Comparison of ENCODE assay signal across 1 cellular context in genomic region chr15:84872009-84872900, GRCh38.
TF ChIP-seq lines count a peak whose summit lies in the region.

No MANE protein-coding gene starts in this region.

TF ChIP-seq in WTC11, 78 proteins besides CTCF, POLR2A, EP300 and RAD21 (continued from another document):
- TF ChIP-seq, protein P1, sequence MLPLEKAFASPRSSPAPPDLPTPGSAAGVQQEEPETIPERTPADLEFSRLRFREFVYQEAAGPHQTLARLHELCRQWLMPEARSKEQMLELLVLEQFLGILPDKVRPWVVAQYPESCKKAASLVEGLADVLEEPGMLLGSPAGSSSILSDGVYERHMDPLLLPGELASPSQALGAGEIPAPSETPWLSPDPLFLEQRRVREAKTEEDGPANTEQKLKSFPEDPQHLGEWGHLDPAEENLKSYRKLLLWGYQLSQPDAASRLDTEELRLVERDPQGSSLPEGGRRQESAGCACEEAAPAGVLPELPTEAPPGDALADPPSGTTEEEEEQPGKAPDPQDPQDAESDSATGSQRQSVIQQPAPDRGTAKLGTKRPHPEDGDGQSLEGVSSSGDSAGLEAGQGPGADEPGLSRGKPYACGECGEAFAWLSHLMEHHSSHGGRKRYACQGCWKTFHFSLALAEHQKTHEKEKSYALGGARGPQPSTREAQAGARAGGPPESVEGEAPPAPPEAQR (CRISPR knock-in tag; IDR thresholded peaks at IDR 0.05): no peak
- TF ChIP-seq JUN (CRISPR knock-in tag; IDR thresholded peaks at IDR 0.05) (no peak), ZNF423 (CRISPR knock-in tag; IDR thresholded peaks at IDR 0.05) (no peak), STAT6 (CRISPR knock-in tag; conservative IDR thresholded peaks at IDR 0.05; ENCODE audit: low read depth) (no peak), SMAD4 (CRISPR knock-in tag; IDR thresholded peaks at IDR 0.05) (no peak), NFYB (CRISPR knock-in tag; conservative IDR thresholded peaks at IDR 0.05; ENCODE audit: low read depth) (no peak), ZNF396 (CRISPR knock-in tag; IDR thresholded peaks at IDR 0.05; ENCODE audit: borderline replicate concordance) (no peak)
- TF ChIP-seq, protein P2, sequence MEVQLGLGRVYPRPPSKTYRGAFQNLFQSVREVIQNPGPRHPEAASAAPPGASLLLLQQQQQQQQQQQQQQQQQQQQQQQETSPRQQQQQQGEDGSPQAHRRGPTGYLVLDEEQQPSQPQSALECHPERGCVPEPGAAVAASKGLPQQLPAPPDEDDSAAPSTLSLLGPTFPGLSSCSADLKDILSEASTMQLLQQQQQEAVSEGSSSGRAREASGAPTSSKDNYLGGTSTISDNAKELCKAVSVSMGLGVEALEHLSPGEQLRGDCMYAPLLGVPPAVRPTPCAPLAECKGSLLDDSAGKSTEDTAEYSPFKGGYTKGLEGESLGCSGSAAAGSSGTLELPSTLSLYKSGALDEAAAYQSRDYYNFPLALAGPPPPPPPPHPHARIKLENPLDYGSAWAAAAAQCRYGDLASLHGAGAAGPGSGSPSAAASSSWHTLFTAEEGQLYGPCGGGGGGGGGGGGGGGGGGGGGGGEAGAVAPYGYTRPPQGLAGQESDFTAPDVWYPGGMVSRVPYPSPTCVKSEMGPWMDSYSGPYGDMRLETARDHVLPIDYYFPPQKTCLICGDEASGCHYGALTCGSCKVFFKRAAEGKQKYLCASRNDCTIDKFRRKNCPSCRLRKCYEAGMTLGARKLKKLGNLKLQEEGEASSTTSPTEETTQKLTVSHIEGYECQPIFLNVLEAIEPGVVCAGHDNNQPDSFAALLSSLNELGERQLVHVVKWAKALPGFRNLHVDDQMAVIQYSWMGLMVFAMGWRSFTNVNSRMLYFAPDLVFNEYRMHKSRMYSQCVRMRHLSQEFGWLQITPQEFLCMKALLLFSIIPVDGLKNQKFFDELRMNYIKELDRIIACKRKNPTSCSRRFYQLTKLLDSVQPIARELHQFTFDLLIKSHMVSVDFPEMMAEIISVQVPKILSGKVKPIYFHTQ (CRISPR knock-in tag; IDR thresholded peaks at IDR 0.05): no peak
TF ChIP-seq in WTC11: peak in this region for 0.
